ENCODE assay signal across 8 cellular contexts in genomic region chr16:58226790-58227189, GRCh38.
"Had no signal": no experiment of that assay in that cellular context is flagged by ENCODE, and none has a peak within 500 bp of the region (broad histone marks: within the 10 kb centered on the region; RNA-seq: fewer than 3 reads in every experiment).

No MANE protein-coding gene starts in this region.

- H3K4me2 ChIP-seq: KMS-11 had no signal

- H3K27ac Mint-ChIP-seq: IgD-negative memory B cell had no signal

- H3K27ac ChIP-seq: HL-60, KMS-11 had no signal

- ATAC-seq: HepG2 had no signal

- H3K4me1 Mint-ChIP-seq: IgD-negative memory B cell had no signal

- H3K36me3 Mint-ChIP-seq: IgD-negative memory B cell had no signal

- H3K4me3 Mint-ChIP-seq: IgD-negative memory B cell had no signal

- FAIRE-seq: HepG2, HTR-8/SVneo had no signal

- DNase-seq: IMR-90, KBM-7, KG1 had no signal

- H3K9ac ChIP-seq: KMS-11 had no signal
